Comparison of ENCODE assay signal across 20 cellular contexts in the genomic region with DNA sequence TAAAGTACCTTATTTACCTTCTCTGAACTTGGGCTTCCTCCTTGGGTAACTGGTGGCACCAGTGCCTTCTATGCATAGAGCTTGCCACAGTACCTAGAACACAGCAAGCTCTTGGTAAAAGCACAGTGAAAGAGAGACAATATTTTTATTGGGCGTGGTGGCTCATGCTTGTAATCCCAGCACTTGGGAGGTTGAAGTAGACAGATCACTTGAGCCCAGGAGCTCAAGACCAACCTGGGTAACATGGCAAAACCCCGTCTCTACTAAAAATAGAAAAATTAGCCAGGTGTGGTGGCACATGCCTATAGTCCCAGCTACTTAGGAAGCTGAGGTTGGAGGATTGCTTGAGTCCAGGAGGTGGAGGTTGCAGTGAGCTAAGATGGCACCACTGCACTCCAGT.
A peak's percentile ranks its signal among the peaks of the same experiment; 100 is the strongest.
DNase-seq lines count a peak whose midpoint lies in the region; ATAC-seq and TF ChIP-seq lines count a peak whose summit lies in the region.
"Had no signal": no experiment of that assay in that cellular context is flagged by ENCODE, and none has a peak within 500 bp of the region (broad histone marks: within the 10 kb centered on the region; RNA-seq: fewer than 3 reads in every experiment).

No MANE protein-coding gene starts in this region.

- no peaks in the 10 kb centered on the region for H3K36me3 ChIP-seq in heart right ventricle
- H3K36me3 ChIP-seq in esophagus muscularis mucosa = no peaks in the 10 kb centered on the region
- no peaks in the 10 kb centered on the region for H3K36me3 ChIP-seq in gastrocnemius medialis
- no peaks in the 10 kb centered on the region for H3K36me3 ChIP-seq in stomach
- no peaks in the 10 kb centered on the region for H3K36me3 ChIP-seq in right lobe of liver
- H3K36me3 ChIP-seq: Peyer's patch, SJSA1 had no signal

- intact Hi-C loops in heart right ventricle (cut with DNase I) = loop anchor here in 4 of 10 donors (5.0 to 10.0 kb wide), 6 partner anchors 34 to 284 kb away; a partner anchor contains a TSS
- intact Hi-C loops in Right ventricle myocardium superior (cut with DNase I) = no loop called here
- intact Hi-C loops in esophagus muscularis mucosa (cut with DNase I) = no loop called here
- intact Hi-C loops in gastrocnemius medialis (cut with DNase I; ENCODE audit: low total_unique reads) = loop anchor here (10.0 kb wide), 1 partner anchor 162 kb away; no protein-coding TSS in a partner anchor
- intact Hi-C loops in stomach (cut with DNase I; ENCODE audit: low total_unique reads) = no loop called here
- intact Hi-C loops in right lobe of liver (cut with DNase I) = no loop called here

- H3K4me3 ChIP-seq in heart right ventricle (no peak overlapping the region), esophagus muscularis mucosa (no peak overlapping the region), gastrocnemius medialis (no peak overlapping the region), stomach (no peak overlapping the region), right lobe of liver (no peak overlapping the region)
- H3K4me3 ChIP-seq: Peyer's patch, SJSA1 had no signal

- no peak for TF ChIP-seq EP300 in esophagus muscularis mucosa (IDR thresholded peaks at IDR 0.05)
- TF ChIP-seq EP300 in stomach (IDR thresholded peaks at IDR 0.05) = no peak

- H3K27me3 ChIP-seq in heart right ventricle (no peaks in the 10 kb centered on the region), esophagus muscularis mucosa (no peaks in the 10 kb centered on the region), gastrocnemius medialis (no peaks in the 10 kb centered on the region), stomach (no peaks in the 10 kb centered on the region), right lobe of liver (no peaks in the 10 kb centered on the region)
- H3K27me3 ChIP-seq: Peyer's patch, SJSA1 had no signal

- TF ChIP-seq POLR2A in esophagus muscularis mucosa (IDR thresholded peaks at IDR 0.05; ENCODE audit: low read depth) (no peak), gastrocnemius medialis (IDR thresholded peaks at IDR 0.05) (no peak), stomach (IDR thresholded peaks at IDR 0.05) (no peak), right lobe of liver (IDR thresholded peaks at IDR 0.05) (no peak)

- ATAC-seq in heart right ventricle (no peak), Right ventricle myocardium superior (ENCODE audit: poor library complexity) (no peak), gastrocnemius medialis (no peak), right lobe of liver (no peak), GM21786 (IDR thresholded peaks at IDR 0.05; ENCODE audit: unreplicated experiment) (no peak)

- H3K9me3 ChIP-seq in heart right ventricle (no peaks in the 10 kb centered on the region), esophagus muscularis mucosa (no peaks in the 10 kb centered on the region), gastrocnemius medialis (no peaks in the 10 kb centered on the region), stomach (no peaks in the 10 kb centered on the region), right lobe of liver (no peaks in the 10 kb centered on the region)
- H3K9me3 ChIP-seq: Peyer's patch, SJSA1 had no signal

- TF ChIP-seq CTCF in heart right ventricle (IDR thresholded peaks at IDR 0.05) = no peak
- TF ChIP-seq CTCF in esophagus muscularis mucosa (IDR thresholded peaks at IDR 0.05) = no peak
- no peak for TF ChIP-seq CTCF in gastrocnemius medialis (IDR thresholded peaks at IDR 0.05 in 4 of 5, conservative IDR thresholded peaks at IDR 0.05 in 1 of 5)
- no peak for TF ChIP-seq CTCF in stomach (IDR thresholded peaks at IDR 0.05)
- TF ChIP-seq CTCF in right lobe of liver (IDR thresholded peaks at IDR 0.05) = no peak

- DNase-seq in heart right ventricle (no peak), Right ventricle myocardium superior (no peak), esophagus muscularis mucosa (ENCODE audit: extremely low spot score) (no peak), gastrocnemius medialis (no peak), stomach (no peak), right lobe of liver (no peak)
- DNase-seq: Calu3; CD8-positive, alpha-beta memory T cell; DMS153; IMR-90; NCI-H1105 treated with DMSO at 0.1 percent for 48 hours; NCI-H1694; NCI-H2081; NCI-H2171; NCI-H524 treated with DMSO at 0.1 percent for 48 hours; Peyer's patch had no signal

- H3K4me1 ChIP-seq in heart right ventricle = peaks cover 19 to 79% (median 58%) of the 10 kb centered on the region in 9 donors
- peaks cover 35 to 48% (median 42%) of the 10 kb centered on the region in 4 donors for H3K4me1 ChIP-seq in esophagus muscularis mucosa
- H3K4me1 ChIP-seq in gastrocnemius medialis = peaks cover 40 to 48% of the 10 kb centered on the region in 2 donors
- H3K4me1 ChIP-seq in stomach = peaks cover 14 to 38% (median 23%) of the 10 kb centered on the region in 4 donors
- H3K4me1 ChIP-seq in right lobe of liver = peaks cover 0 to 24% (median 10%) of the 10 kb centered on the region in 4 donors

- in situ Hi-C loops in gastrocnemius medialis (cut with MboI; ENCODE audit: low sequenced_read_pairs in 4 of 4) = loop anchor here in 2 of 4 donors (25.0 kb wide), 1 partner anchor 284 kb away; a partner anchor contains a TSS

- WGBS in heart right ventricle, 2 donors = 97 to 99% methylated on average over 2 of the region's 2 CpGs
- 89% methylated on average over 2 of the region's 2 CpGs for WGBS in esophagus muscularis mucosa
- WGBS in stomach, 5 donors = 81 to 98% (median 95%) methylated on average over 2 of the region's 2 CpGs
- WGBS in right lobe of liver (ENCODE audit: insufficient coverage, low coverage, low lambda C conversion rate, missing lambda C conversion rate) = 83% methylated on average over 2 of the region's 2 CpGs

- H3K27ac ChIP-seq in heart right ventricle = peak overlapping the region in 9 of 10 donors; percentile 66 to 90 (median 85)
- peak overlapping the region in 3 of 4 donors; percentile 12 to 73 (median 68) for H3K27ac ChIP-seq in esophagus muscularis mucosa (replicated peaks in 1 of 4)
- H3K27ac ChIP-seq in gastrocnemius medialis = peak overlapping the region; percentile 56 to 82 (median 75)
- peak overlapping the region in 2 of 5 donors; percentile 74 to 83 for H3K27ac ChIP-seq in stomach
- H3K27ac ChIP-seq in right lobe of liver = no peak overlapping the region
- H3K27ac ChIP-seq: C4-2B, KMS-11, SJSA1 had no signal

Comparison
In these comparisons a context has a peak if more than half of its experiments do, and no peak if none do; other contexts are left out.
1. H3K27ac ChIP-seq: peak in heart right ventricle (9 of 10), esophagus muscularis mucosa (3 of 4) and gastrocnemius medialis (4 of 4); none in right lobe of liver (0 of 3).